In genomic region chr4:46146993-46147392, GRCh38 we compare ENCODE assay signal across 17 cellular contexts. TPM values are rescaled to one million over a fixed set of nuclear protein-coding genes. Genes with fewer than 3 reads are reported as not detected.
DNase-seq lines count a peak whose midpoint lies in the region; ATAC-seq and TF ChIP-seq lines count a peak whose summit lies in the region.
"Had no signal": no experiment of that assay in that cellular context is flagged by ENCODE, and none has a peak within 500 bp of the region (broad histone marks: within the 10 kb centered on the region; RNA-seq: fewer than 3 reads in every experiment).

No MANE protein-coding gene starts in this region.

- no peak for TF ChIP-seq EP300 in Ishikawa (IDR thresholded peaks at IDR 0.05; ENCODE audit: borderline replicate concordance)

- WGBS in endodermal cell (ENCODE audit: insufficient coverage in 1 of 2, insufficient read length in 1 of 2), 2 experiments, result 82 to 93% methylated on average over 2 to 4 of the region's 4 CpGs
- 82 to 83% methylated on average over 4 of the region's 4 CpGs for whole genome bisulfite sequencing in testis, 2 donors

- no peaks in the 10 kb centered on the region for H3K27me3 Mint-ChIP-seq in endodermal cell (ENCODE audit: insufficient read depth)
- H3K27me3 Mint-ChIP-seq: CD4-positive, alpha-beta memory T cell had no signal

- TF ChIP-seq POLR2A in testis (IDR thresholded peaks at IDR 0.05), result no peak

- ATAC-seq in HG02973 (IDR thresholded peaks at IDR 0.05; ENCODE audit: unreplicated experiment) (no peak), HG02623 (IDR thresholded peaks at IDR 0.05; ENCODE audit: unreplicated experiment) (no peak)

- H3K36me3 ChIP-seq in endodermal cell (ENCODE audit: control insufficient read depth, insufficient read depth, low read length), result no peaks in the 10 kb centered on the region
- no peaks in the 10 kb centered on the region for H3K36me3 ChIP-seq in testis (ENCODE audit: low read depth, missing control alignments)
- H3K36me3 ChIP-seq: BE2C, SJSA1 had no signal

- no peak overlapping the region for H3K27ac Mint-ChIP-seq in endodermal cell
- H3K27ac Mint-ChIP-seq: CD4-positive, alpha-beta memory T cell had no signal

- H3K27ac ChIP-seq in endodermal cell (ENCODE audit: low read depth, low read length) (no peak overlapping the region), testis (no peak overlapping the region)
- H3K27ac ChIP-seq: SJSA1 had no signal

- intact Hi-C loops in testis (cut with DNase I; ENCODE audit: low total_unique reads), result no loop called here

- H3K4me1 ChIP-seq in endodermal cell (ENCODE audit: control insufficient read depth, insufficient read depth, low read length) (no peaks in the 10 kb centered on the region), testis (no peaks in the 10 kb centered on the region)
- H3K4me1 ChIP-seq: BE2C, SJSA1 had no signal

- TF ChIP-seq RAD21 in Ishikawa (IDR thresholded peaks at IDR 0.05; ENCODE audit: low read depth), result no peak

- no peak overlapping the region for H3K9ac ChIP-seq in endodermal cell (ENCODE audit: extremely low read depth, low read length, poor library complexity, severe bottlenecking)

- no peak overlapping the region for H3K4me3 Mint-ChIP-seq in endodermal cell
- H3K4me3 Mint-ChIP-seq: CD4-positive, alpha-beta memory T cell had no signal

- H3K4me1 Mint-ChIP-seq in endodermal cell, result no peaks in the 10 kb centered on the region
- H3K4me1 Mint-ChIP-seq: CD4-positive, alpha-beta memory T cell had no signal

- no peak overlapping the region for H3K4me3 ChIP-seq in endodermal cell (ENCODE audit: low read length)
- no peak overlapping the region for H3K4me3 ChIP-seq in retinal pigment epithelial cell (ENCODE audit: low read length)
- H3K4me3 ChIP-seq in testis, result no peak overlapping the region
- H3K4me3 ChIP-seq: SJSA1 had no signal

- H3K9me3 ChIP-seq in endodermal cell (ENCODE audit: control insufficient read depth, low read length) (no peaks in the 10 kb centered on the region), testis (no peaks in the 10 kb centered on the region)
- H3K9me3 ChIP-seq: BE2C, SJSA1 had no signal

- no peaks in the 10 kb centered on the region for H3K27me3 ChIP-seq in endodermal cell (ENCODE audit: control insufficient read depth, insufficient read depth, low read length, poor library complexity, severe bottlenecking)
- H3K27me3 ChIP-seq in testis, result no peaks in the 10 kb centered on the region
- H3K27me3 ChIP-seq: BE2C, SJSA1 had no signal

- DNase-seq in SKM-1 (lab: John Stamatoyannopoulos, UW; ENCODE audit: unreplicated experiment) (peak; percentile 17), endodermal cell (peak; percentile 60), retinal pigment epithelial cell (ENCODE audit: low read depth) (peak; percentile 43), testis (no peak)
- DNase-seq in activated CD4-positive, alpha-beta T cell treated with anti-CD3 and anti-CD28 coated beads for 1 hour, result no peak
- DNase-seq: BE2C; CD4-positive, alpha-beta memory T cell; MM.1S; NCI-H1930; NCI-H2171; NCI-H774; T-helper 1 cell had no signal

- H3K9me3 Mint-ChIP-seq in endodermal cell, result peaks cover 3% of the 10 kb centered on the region

- TF ChIP-seq CTCF in endodermal cell (conservative IDR thresholded peaks at IDR 0.05), result no peak
- no peak for TF ChIP-seq CTCF in retinal pigment epithelial cell (conservative IDR thresholded peaks at IDR 0.05; ENCODE audit: low read depth, low read length)
- no peak for TF ChIP-seq CTCF in testis (IDR thresholded peaks at IDR 0.05)

- H3K36me3 Mint-ChIP-seq in endodermal cell (ENCODE audit: low read depth), result no peaks in the 10 kb centered on the region
- H3K36me3 Mint-ChIP-seq: CD4-positive, alpha-beta memory T cell had no signal

TF ChIP-seq in Ishikawa, 13 proteins besides CTCF, POLR2A, EP300 and RAD21:
- TF ChIP-seq USF1 (IDR thresholded peaks at IDR 0.05), result no peak
- peak; percentile 21; the same call in 1 of the 2 replicates for TF ChIP-seq TEAD4 (IDR thresholded peaks at IDR 0.05)
- peak; percentile 74 for TF ChIP-seq CEBPB (IDR thresholded peaks at IDR 0.05)
- TF ChIP-seq TAF1 (IDR thresholded peaks at IDR 0.05; ENCODE audit: low read depth), result no peak
- no peak for TF ChIP-seq YY1 (IDR thresholded peaks at IDR 0.05; ENCODE audit: low read depth)
- peak; percentile 76 for TF ChIP-seq NFIC (IDR thresholded peaks at IDR 0.05)

RNA-seq across cellular contexts. Expression of gene GABRG1, which starts 23.1 kb away (rescaled TPM):
- total RNA-seq in endodermal cell (under 1 TPM; 0.07 to 0.09 TPM), testis (under 1 TPM; 0.24 to 0.31 TPM)
- polyA plus RNA-seq in endodermal cell (2013, experiment 1 of 2), result not detected
- 0.04 TPM for polyA plus RNA-seq in endodermal cell (2013, experiment 2 of 2)
- polyA plus RNA-seq in testis (ENCODE audit: insufficient read depth, low read depth, low replicate concordance), result 0.40 TPM
- total RNA-seq: CD4-positive, alpha-beta memory T cell; SJSA1 had no signal
- polyA plus RNA-seq: AG04450; CD4-positive, alpha-beta memory T cell had no signal

Comparison
In these comparisons a context has a peak if more than half of its experiments do, and no peak if none do; other contexts are left out.
1. DNase-seq: peak in SKM-1 (single experiment), endodermal cell (single experiment) and retinal pigment epithelial cell (single experiment); none in activated CD4-positive, alpha-beta T cell treated with anti-CD3 and anti-CD28 coated beads for 1 hour (single experiment) and testis (single experiment).